ENCODE assay signal across 24 cellular contexts in genomic region chr2:164922119-164922518, GRCh38. TPM values are rescaled to one million over a fixed set of nuclear protein-coding genes. Genes with fewer than 3 reads are reported as not detected.
A peak's percentile ranks its signal among the peaks of the same experiment; 100 is the strongest.
DNase-seq lines count a peak whose midpoint lies in the region; ATAC-seq, FAIRE-seq and TF ChIP-seq lines count a peak whose summit lies in the region.
"Had no signal": no experiment of that assay in that cellular context is flagged by ENCODE, and none has a peak within 500 bp of the region (broad histone marks: within the 10 kb centered on the region; RNA-seq: fewer than 3 reads in every experiment).

No MANE protein-coding gene starts in this region.

- no peak overlapping the region for H2AFZ ChIP-seq in mesenchymal stem cell (ENCODE audit: low read depth, low read length)

- H2BK5ac ChIP-seq in mesenchymal stem cell (ENCODE audit: low read depth, low read length, poor library complexity, severe bottlenecking) = no peak overlapping the region

- H4K91ac ChIP-seq in mesenchymal stem cell (ENCODE audit: low read length) = no peak overlapping the region

- no peak overlapping the region for H4K8ac ChIP-seq in mesenchymal stem cell (ENCODE audit: low read length)

- no peak overlapping the region for H2BK15ac ChIP-seq in mesenchymal stem cell (ENCODE audit: low read depth, poor library complexity, severe bottlenecking)

- H3K4me2 ChIP-seq in mesenchymal stem cell (ENCODE audit: low read length, poor library complexity, severe bottlenecking) = no peak overlapping the region

- DNase-seq in BJ (ENCODE audit: low read depth) = peak; percentile 24
- DNase-seq in HFFc6 = no peak
- DNase-seq in SJSA1 (ENCODE audit: low read depth in 1 of 2, low spot score in 2 of 2) = peak; percentile 42 to 43
- DNase-seq in mesenchymal stem cell = peak; percentile 78
- no peak for DNase-seq in GM19239 (ENCODE audit: insufficient read length, low spot score)
- DNase-seq in stimulated activated effector memory CD8-positive, alpha-beta T cell treated with anti-CD3 and anti-CD28 coated beads, Interleukin-12 subunit alpha, Interleukin-12 subunit beta, amount 100 ng/mL, for 72 hours (ENCODE audit: low spot score in 2 of 2) = no peak
- no peak for DNase-seq in NAMALWA (ENCODE audit: low spot score)
- DNase-seq: activated CD4-positive, alpha-beta memory T cell treated with anti-CD3 and anti-CD28 coated beads for 36 hours; activated T-cell treated with anti-CD3 and anti-CD28 coated beads for 4 hours; amniotic stem cell; effector CD4-positive, alpha-beta T cell; esophagus squamous epithelium; head of caudate nucleus; NCI-H1930; NCI-H524 treated with DMSO at 0.1 percent for 48 hours; ovary; SHP77 treated with DMSO at 0.1 percent for 48 hours had no signal

- peaks cover 40% of the 10 kb centered on the region for H3K4me1 Mint-ChIP-seq in HFFc6 (ENCODE audit: low read depth)
- no peaks in the 10 kb centered on the region for H3K4me1 Mint-ChIP-seq in stimulated activated effector memory CD8-positive, alpha-beta T cell treated with anti-CD3 and anti-CD28 coated beads, Interleukin-12 subunit alpha, Interleukin-12 subunit beta, amount 100 ng/mL, for 72 hours

- FAIRE-seq in GM19239 (lab: Jason Lieb, UNC) = no peak
- FAIRE-seq: H1 had no signal

- H2AK5ac ChIP-seq in mesenchymal stem cell (ENCODE audit: low read length, severe bottlenecking) = no peak overlapping the region

- H3K36me3 ChIP-seq in BJ (ENCODE audit: control insufficient read depth, insufficient read depth, low read length) = 0 out of 2 replicates have a peak, but pooled peaks cover 3% of the 10 kb centered on the region
- H3K36me3 ChIP-seq in SJSA1 = no peaks in the 10 kb centered on the region
- no peaks in the 10 kb centered on the region for H3K36me3 ChIP-seq in mesenchymal stem cell (ENCODE audit: control insufficient read depth in 1 of 2, insufficient read depth in 2 of 2, low read depth in 1 of 2, low read length in 2 of 2)
- H3K36me3 ChIP-seq: esophagus squamous epithelium, ovary, thoracic aorta had no signal

- no peak for ATAC-seq in HG02610 (IDR thresholded peaks at IDR 0.05; ENCODE audit: unreplicated experiment)
- ATAC-seq in stimulated activated effector memory CD8-positive, alpha-beta T cell treated with anti-CD3 and anti-CD28 coated beads, Interleukin-12 subunit alpha, Interleukin-12 subunit beta, amount 100 ng/mL, for 72 hours = no peak
- ATAC-seq: sciatic nerve; stimulated activated memory B cell treated with anti-CD40 and anti-IgM and Interleukin-4, amounts not matched to agents 10 μg/mL and 1 μg/mL and 100 μg/mL, for 72 hours had no signal

- no peaks in the 10 kb centered on the region for H3K9me3 Mint-ChIP-seq in HFFc6
- peaks cover 3% of the 10 kb centered on the region for H3K9me3 Mint-ChIP-seq in stimulated activated effector memory CD8-positive, alpha-beta T cell treated with anti-CD3 and anti-CD28 coated beads, Interleukin-12 subunit alpha, Interleukin-12 subunit beta, amount 100 ng/mL, for 72 hours
- H3K9me3 Mint-ChIP-seq: activated CD4-positive, alpha-beta memory T cell treated with anti-CD3 and anti-CD28 coated beads for 36 hours; IgD-negative memory B cell; stimulated activated memory B cell treated with anti-CD40 and anti-IgM and Interleukin-4, amounts not matched to agents 10 μg/mL and 1 μg/mL and 100 μg/mL, for 72 hours had no signal

- no peaks in the 10 kb centered on the region for H3K27me3 Mint-ChIP-seq in HFFc6 (ENCODE audit: insufficient read depth)
- H3K27me3 Mint-ChIP-seq: IgD-negative memory B cell; stimulated activated memory B cell treated with anti-CD40 and anti-IgM and Interleukin-4, amounts not matched to agents 10 μg/mL and 1 μg/mL and 100 μg/mL, for 72 hours had no signal

- no peak overlapping the region for H3K4ac ChIP-seq in mesenchymal stem cell (ENCODE audit: low read depth in 1 of 2, low read length in 2 of 2)

- H3K9me3 ChIP-seq in SJSA1 (replicated peaks) = no peaks in the 10 kb centered on the region
- H3K9me3 ChIP-seq in mesenchymal stem cell (ENCODE audit: control insufficient read depth, low read length) = no peaks in the 10 kb centered on the region
- H3K9me3 ChIP-seq: esophagus squamous epithelium, ovary, thoracic aorta had no signal

- H3K36me3 Mint-ChIP-seq in HFFc6 (ENCODE audit: low read depth) = no peaks in the 10 kb centered on the region
- no peaks in the 10 kb centered on the region for H3K36me3 Mint-ChIP-seq in stimulated activated effector memory CD8-positive, alpha-beta T cell treated with anti-CD3 and anti-CD28 coated beads, Interleukin-12 subunit alpha, Interleukin-12 subunit beta, amount 100 ng/mL, for 72 hours
- H3K36me3 Mint-ChIP-seq: activated CD4-positive, alpha-beta memory T cell treated with anti-CD3 and anti-CD28 coated beads for 36 hours had no signal

- H3K4me3 Mint-ChIP-seq in HFFc6 = peak overlapping the region; percentile 33; the same call in 1 of the 2 replicates
- H3K4me3 Mint-ChIP-seq in stimulated activated effector memory CD8-positive, alpha-beta T cell treated with anti-CD3 and anti-CD28 coated beads, Interleukin-12 subunit alpha, Interleukin-12 subunit beta, amount 100 ng/mL, for 72 hours = no peak overlapping the region
- H3K4me3 Mint-ChIP-seq: activated CD4-positive, alpha-beta memory T cell treated with anti-CD3 and anti-CD28 coated beads for 36 hours; IgD-negative memory B cell; stimulated activated memory B cell treated with anti-CD40 and anti-IgM and Interleukin-4, amounts not matched to agents 10 μg/mL and 1 μg/mL and 100 μg/mL, for 72 hours had no signal

- TF ChIP-seq CTCF in BJ (IDR thresholded peaks at IDR 0.05; ENCODE audit: insufficient read depth, low read depth, low read length) (no peak), HFFc6 (IDR thresholded peaks at IDR 0.05) (no peak)

- H3K4me1 ChIP-seq in SJSA1 (replicated peaks) = peaks cover 16% of the 10 kb centered on the region
- H3K4me1 ChIP-seq in mesenchymal stem cell (ENCODE audit: control insufficient read depth, insufficient read depth, low read depth, low read length) = no peaks in the 10 kb centered on the region

- H3K79me1 ChIP-seq in mesenchymal stem cell (replicated peaks; ENCODE audit: low read length, poor library complexity, severe bottlenecking) = no peaks in the 10 kb centered on the region

- H3K27ac ChIP-seq in SJSA1 = 0 out of 2 replicates have a peak overlapping the region, but pooled peaks have one; percentile 20
- no peak overlapping the region for H3K27ac ChIP-seq in mesenchymal stem cell (ENCODE audit: low read length, poor library complexity, severe bottlenecking)
- H3K27ac ChIP-seq: esophagus squamous epithelium, ovary, thoracic aorta had no signal

- H2BK120ac ChIP-seq in mesenchymal stem cell (ENCODE audit: low read depth, low read length) = no peak overlapping the region

- no peak overlapping the region for H3K14ac ChIP-seq in mesenchymal stem cell (ENCODE audit: low read length in 2 of 2)

- H3K23ac ChIP-seq in mesenchymal stem cell (ENCODE audit: low read length in 2 of 2) = no peak overlapping the region

- 0% methylated on average over 3 of the region's 3 CpGs for WGBS in mesenchymal stem cell

- H3K27ac Mint-ChIP-seq in HFFc6 = peak overlapping the region; percentile 80
- no peak overlapping the region for H3K27ac Mint-ChIP-seq in stimulated activated effector memory CD8-positive, alpha-beta T cell treated with anti-CD3 and anti-CD28 coated beads, Interleukin-12 subunit alpha, Interleukin-12 subunit beta, amount 100 ng/mL, for 72 hours
- H3K27ac Mint-ChIP-seq: activated CD4-positive, alpha-beta memory T cell treated with anti-CD3 and anti-CD28 coated beads for 36 hours; IgD-negative memory B cell; stimulated activated memory B cell treated with anti-CD40 and anti-IgM and Interleukin-4, amounts not matched to agents 10 μg/mL and 1 μg/mL and 100 μg/mL, for 72 hours had no signal

- H3K9ac ChIP-seq in mesenchymal stem cell (ENCODE audit: low read length) = peak overlapping the region; percentile 93

- H3K18ac ChIP-seq in mesenchymal stem cell (ENCODE audit: low read depth in 1 of 2, low read length in 2 of 2) = no peak overlapping the region

- H2BK12ac ChIP-seq in mesenchymal stem cell (ENCODE audit: low read length in 2 of 2) = no peak overlapping the region

- H3K27me3 ChIP-seq in BJ (ENCODE audit: control insufficient read depth, insufficient read depth, low read length) = no peaks in the 10 kb centered on the region
- no peaks in the 10 kb centered on the region for H3K27me3 ChIP-seq in SJSA1 (replicated peaks)
- H3K27me3 ChIP-seq in mesenchymal stem cell (ENCODE audit: control insufficient read depth in 1 of 2, insufficient read depth in 1 of 2, low read length in 2 of 2) = no peaks in the 10 kb centered on the region
- H3K27me3 ChIP-seq: esophagus squamous epithelium, ovary had no signal

- CTCF ChIA-PET in BJ (lab: Yijun Ruan, JAX) = interaction anchor here (1.0 to 2.0 kb wide), 5 partner anchors 9 to 80 kb away, joined by 3 to 6 read pairs (median 4); partner anchors contain the start of gene SLC38A11

- POLR2A ChIA-PET in BJ (lab: Charles Lee) = no interaction called here

- no peak overlapping the region for H3K4me3 ChIP-seq in BJ (ENCODE audit: low read depth, low read length)
- no peak overlapping the region for H3K4me3 ChIP-seq in SJSA1
- no peak overlapping the region for H3K4me3 ChIP-seq in mesenchymal stem cell (ENCODE audit: insufficient read depth in 1 of 2, low read depth in 1 of 2, low read length in 2 of 2)
- H3K4me3 ChIP-seq: esophagus squamous epithelium, ovary, thoracic aorta had no signal

RNA-seq across cellular contexts. Expression of gene SLC38A11, which starts 33.2 kb away (rescaled TPM):
- 59.2 and 89.4 TPM in 2 replicates for polyA plus RNA-seq in BJ (2011; rRNA removed)
- 36.9 and 39.2 TPM in 2 replicates for polyA minus RNA-seq in BJ (2011; rRNA and poly(A)+ RNA removed)
- 1 to 10 TPM; 2.1 to 3.0 (median 2.5) TPM for total RNA-seq in HFFc6 (2021; fragmentation: NEBNext Ultra II Directional; extraction: Animal tissue kit (Norgen Biotek cat#: 25700))
- not detected in 2 replicates for total RNA-seq in SJSA1 (2014; rRNA removed; shearing (Covaris generic))
- polyA plus RNA-seq in mesenchymal stem cell (2013, experiment 1 of 2) = not detected
- polyA plus RNA-seq in mesenchymal stem cell (2013, experiment 2 of 2) = not detected
- total RNA-seq: activated CD4-positive, alpha-beta memory T cell treated with anti-CD3 and anti-CD28 coated beads for 36 hours; Daoy; H1 had no signal
- polyA plus RNA-seq: H1 had no signal

Comparison
In these comparisons a context has a peak if more than half of its experiments do, and no peak if none do; other contexts are left out.
1. DNase-seq: peak in BJ (single experiment), SJSA1 (2 of 2) and mesenchymal stem cell (single experiment); none in HFFc6 (single experiment), GM19239 (single experiment), stimulated activated effector memory CD8-positive, alpha-beta T cell treated with anti-CD3 and anti-CD28 coated beads, Interleukin-12 subunit alpha, Interleukin-12 subunit beta, amount 100 ng/mL, for 72 hours (0 of 2) and NAMALWA (single experiment).